ENCODE assay signal across 8 cellular contexts in genomic region chr16:67857547-67858233, GRCh38.
DNase-seq lines count a peak whose midpoint lies in the region; ATAC-seq and TF ChIP-seq lines count a peak whose summit lies in the region.

No MANE protein-coding gene starts in this region.

- no peak overlapping the region for H3K4me3 ChIP-seq in brain microvascular endothelial cell (ENCODE audit: low read depth, low read length)

- H3K27ac Mint-ChIP-seq in stimulated activated memory B cell treated with anti-CD40 and anti-IgM and Interleukin-4, amounts not matched to agents 10 μg/mL and 1 μg/mL and 100 μg/mL, for 72 hours, result peak overlapping the region; percentile 12

- no peaks in the 10 kb centered on the region for H3K27me3 Mint-ChIP-seq in stimulated activated memory B cell treated with anti-CD40 and anti-IgM and Interleukin-4, amounts not matched to agents 10 μg/mL and 1 μg/mL and 100 μg/mL, for 72 hours

- H3K27ac ChIP-seq in brain microvascular endothelial cell, result peak overlapping the region; percentile 96

- H3K27me3 ChIP-seq in brain microvascular endothelial cell (replicated peaks), result no peaks in the 10 kb centered on the region

- peaks cover 6% of the 10 kb centered on the region for H3K36me3 Mint-ChIP-seq in stimulated activated memory B cell treated with anti-CD40 and anti-IgM and Interleukin-4, amounts not matched to agents 10 μg/mL and 1 μg/mL and 100 μg/mL, for 72 hours

- in situ Hi-C loops in brain microvascular endothelial cell (cut with HindIII; ENCODE audit: low pct_ligation_motif_present, low sequenced_read_pairs), result no loop called here

- H3K36me3 ChIP-seq in brain microvascular endothelial cell (replicated peaks), result peaks cover 9% of the 10 kb centered on the region

- TF ChIP-seq CTCF in brain microvascular endothelial cell (IDR thresholded peaks at IDR 0.05; ENCODE audit: low read depth, low read length, missing control alignments), result no peak

- H3K4me1 Mint-ChIP-seq in stimulated activated memory B cell treated with anti-CD40 and anti-IgM and Interleukin-4, amounts not matched to agents 10 μg/mL and 1 μg/mL and 100 μg/mL, for 72 hours, result peaks cover 50% of the 10 kb centered on the region

- no peak overlapping the region for H3K4me3 Mint-ChIP-seq in stimulated activated memory B cell treated with anti-CD40 and anti-IgM and Interleukin-4, amounts not matched to agents 10 μg/mL and 1 μg/mL and 100 μg/mL, for 72 hours

- DNase-seq in GM04504 (ENCODE audit: low read depth), result peak; percentile 97
- DNase-seq in NCI-H2196 (lab: John Stamatoyannopoulos, UW; ENCODE audit: unreplicated experiment), result peak; percentile 65
- peak; percentile 96 for DNase-seq in brain microvascular endothelial cell
- DNase-seq in iris pigment epithelial cell (ENCODE audit: low read depth), result peak; percentile 97
- DNase-seq in globus pallidus (ENCODE audit: low spot score), result no peak

- no peaks in the 10 kb centered on the region for H3K9me3 Mint-ChIP-seq in stimulated activated memory B cell treated with anti-CD40 and anti-IgM and Interleukin-4, amounts not matched to agents 10 μg/mL and 1 μg/mL and 100 μg/mL, for 72 hours

- peak; percentile 60 for ATAC-seq in stimulated activated memory B cell treated with anti-CD40 and anti-IgM and Interleukin-4, amounts not matched to agents 10 μg/mL and 1 μg/mL and 100 μg/mL, for 72 hours
- ATAC-seq in HG02885 (IDR thresholded peaks at IDR 0.05; ENCODE audit: poor library complexity, unreplicated experiment) (no peak), GM19328 (IDR thresholded peaks at IDR 0.05; ENCODE audit: unreplicated experiment) (no peak)
